Comparison of ENCODE assay signal across 8 cellular contexts in the genomic region with DNA sequence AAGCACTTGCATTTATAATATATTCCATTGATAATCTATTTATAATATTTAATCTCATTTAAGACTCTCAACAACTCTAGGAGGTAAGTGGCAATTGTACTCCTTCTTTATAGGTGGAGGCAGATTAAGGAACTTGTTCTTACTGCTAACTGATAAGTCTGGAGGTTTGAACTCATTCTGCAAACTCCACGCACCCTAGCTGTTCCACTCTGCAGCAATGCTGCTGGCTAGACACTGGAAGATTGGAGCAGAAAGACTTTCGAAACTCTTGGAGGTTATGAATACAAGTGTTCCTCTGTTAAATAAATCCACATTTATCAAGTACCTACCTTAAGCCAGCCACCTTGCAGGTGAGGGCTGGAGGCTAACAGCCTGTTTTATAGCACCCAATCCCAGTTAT. TPM values are rescaled to one million over a fixed set of nuclear protein-coding genes. Genes with fewer than 3 reads are reported as not detected.
DNase-seq lines count a peak whose midpoint lies in the region; TF ChIP-seq lines count a peak whose summit lies in the region.

No MANE protein-coding gene starts in this region.

- H3K27ac Mint-ChIP-seq in MCF 10A (ENCODE audit: low read depth, unreplicated experiment) (peak overlapping the region; percentile 97), nephron progenitor cell (no peak overlapping the region)

- in situ Hi-C loops in GM13977 (cut with MboI; ENCODE audit: low pct_unique_long_range_greater_than_20kb, low sequenced_read_pairs, unreplicated experiment) = no loop called here

- H3K36me3 Mint-ChIP-seq in MCF 10A (ENCODE audit: insufficient read depth, unreplicated experiment) = no peaks in the 10 kb centered on the region
- peaks cover 23% of the 10 kb centered on the region for H3K36me3 Mint-ChIP-seq in nephron progenitor cell (ENCODE audit: low read depth)

- DNase-seq in DMS79 treated with DMSO at 0.1 percent for 48 hours (lab: John Stamatoyannopoulos, UW) (peak; percentile 60), DMS79 (lab: John Stamatoyannopoulos, UW) (no peak), M059J (ENCODE audit: low read depth) (peak; percentile 24), MCF 10A (ENCODE audit: unreplicated experiment) (peak; percentile 30), dedifferentiated amniotic fluid mesenchymal stem cell (ENCODE audit: extremely low spot score) (no peak), GM13977 (ENCODE audit: low spot score) (no peak), nephron progenitor cell (no peak)

- H3K4me3 Mint-ChIP-seq in MCF 10A (ENCODE audit: unreplicated experiment) (peak overlapping the region; percentile 92), nephron progenitor cell (no peak overlapping the region)

- H3K27me3 ChIP-seq in muscle layer of duodenum (ENCODE audit: low read depth, low read length) = no peaks in the 10 kb centered on the region

- H3K4me3 ChIP-seq in muscle layer of duodenum (ENCODE audit: low read depth in 1 of 2, low read length in 2 of 2) = peak overlapping the region; percentile 97 to 98

- CTCF ChIA-PET in MCF 10A (lab: Yijun Ruan, JAX) = interaction anchor here (0.5 to 2.5 kb wide), 5 partner anchors 9 to 1029 kb away, joined by 3 to 10 read pairs (median 3); no protein-coding TSS in a partner anchor

- H3K4me1 ChIP-seq in muscle layer of duodenum (ENCODE audit: control insufficient read depth in 1 of 2, insufficient read depth in 2 of 2, low read length in 2 of 2) = peaks cover 9 to 18% of the 10 kb centered on the region in 2 donors

- TSS peak; percentile 84 for BruUV-seq in MCF 10A (replicated peaks; lab: Mats Ljungman, UMichigan)

- H3K4me1 Mint-ChIP-seq in MCF 10A (ENCODE audit: insufficient read depth, unreplicated experiment) (peaks cover 24% of the 10 kb centered on the region), nephron progenitor cell (peaks cover 30% of the 10 kb centered on the region)

- H3K9me3 Mint-ChIP-seq in MCF 10A (ENCODE audit: unreplicated experiment) (no peaks in the 10 kb centered on the region), nephron progenitor cell (peaks cover 14% of the 10 kb centered on the region)

- TF ChIP-seq CTCF in MCF 10A (IDR thresholded peaks at IDR 0.05; ENCODE audit: unreplicated experiment) (no peak), GM13977 (IDR thresholded peaks at IDR 0.05; ENCODE audit: extremely low read depth, insufficient read depth, missing control alignments) (no peak), nephron progenitor cell (IDR thresholded peaks at IDR 0.05) (no peak)

- H3K36me3 ChIP-seq in muscle layer of duodenum (ENCODE audit: control insufficient read depth in 1 of 2, insufficient read depth in 2 of 2, low read length in 2 of 2) = peaks cover 0 to 7% of the 10 kb centered on the region in 2 donors

- no peak overlapping the region for H3K27ac ChIP-seq in muscle layer of duodenum (ENCODE audit: low read length)

- POLR2A ChIA-PET in MCF 10A (lab: Yijun Ruan, JAX) = interaction anchor here (0.7 to 1.4 kb wide), 3 partner anchors 9 to 20 kb away, joined by 3 to 4 read pairs (median 3); no protein-coding TSS in a partner anchor

- intact Hi-C loops in MCF 10A (cut with micrococcal nuclease) = no loop called here

- H3K27me3 Mint-ChIP-seq in MCF 10A (ENCODE audit: insufficient read depth, unreplicated experiment) = no peaks in the 10 kb centered on the region
- H3K27me3 Mint-ChIP-seq in nephron progenitor cell (ENCODE audit: low read depth, poor library complexity) = peaks cover 5% of the 10 kb centered on the region

- H3K9me3 ChIP-seq in muscle layer of duodenum (ENCODE audit: control insufficient read depth in 1 of 2, low read length in 2 of 2) = no peaks in the 10 kb centered on the region

RNA-seq across cellular contexts. Expression of gene HDAC2, which starts 0.8 kb away (rescaled TPM):
- total RNA-seq in M059J (2014; rRNA removed; shearing (Covaris generic)) = 82.7 and 173 TPM in 2 replicates
- 105 and 118 TPM in 2 replicates for total RNA-seq in MCF 10A (2022)

Comparison
In these comparisons a context has a peak if more than half of its experiments do, and no peak if none do; other contexts are left out.
1. DNase-seq: peak in DMS79 treated with DMSO at 0.1 percent for 48 hours (single experiment), M059J (single experiment) and MCF 10A (single experiment); none in DMS79 (single experiment), dedifferentiated amniotic fluid mesenchymal stem cell (single experiment), GM13977 (single experiment) and nephron progenitor cell (single experiment).